ENCODE assay signal across 8 cellular contexts in the genomic region with DNA sequence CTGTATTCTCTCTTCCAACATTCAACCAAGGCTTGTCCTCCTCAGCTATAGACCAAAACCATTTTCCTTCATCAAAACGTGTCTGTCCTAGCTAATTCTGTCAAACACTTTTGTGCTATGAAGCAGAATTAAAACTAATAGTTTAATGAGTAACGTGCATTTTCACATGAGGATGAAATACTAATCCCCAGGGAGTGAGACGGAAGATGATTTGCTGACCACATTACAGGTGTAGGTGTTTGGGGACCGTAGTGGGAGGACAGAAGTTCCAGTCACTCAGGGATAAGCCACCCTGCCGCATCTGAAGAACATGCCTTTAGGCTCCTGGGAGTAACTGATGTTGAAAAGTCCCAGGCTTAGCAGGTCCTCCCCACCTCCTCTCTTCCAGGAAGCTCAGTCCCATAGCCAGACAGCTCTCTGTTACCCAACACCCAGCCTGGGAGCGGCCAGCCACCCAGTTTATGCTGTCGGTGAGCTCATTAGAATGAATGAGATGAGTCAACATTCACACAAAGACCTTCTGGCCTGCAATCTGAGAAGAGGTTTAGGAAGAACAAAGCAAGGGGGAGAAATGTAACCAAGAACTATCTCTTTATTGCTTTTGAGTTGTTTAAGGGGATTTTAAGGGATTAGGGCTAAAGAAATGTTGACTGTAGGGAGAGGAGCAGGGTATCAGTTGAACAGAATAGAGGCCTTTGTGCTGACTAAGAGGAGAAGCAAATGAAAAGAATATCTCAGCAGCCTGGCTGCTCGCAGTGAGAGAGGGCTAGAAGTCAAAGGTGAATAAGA.
DNase-seq lines count a peak whose midpoint lies in the region; ATAC-seq and TF ChIP-seq lines count a peak whose summit lies in the region.

No MANE protein-coding gene starts in this region.

- peak; percentile 50 for DNase-seq in HEK293T (ENCODE audit: extremely low spot score)
- peak; percentile 47 for DNase-seq in NCI-H1436 (lab: John Stamatoyannopoulos, UW)
- peak; percentile 83 for DNase-seq in epithelial cell of prostate (ENCODE audit: low read depth, low spot score)
- DNase-seq in NOMO-1 treated with dmso at 0.1 percent for 144 hours (lab: John Stamatoyannopoulos, UW; ENCODE audit: unreplicated experiment), result no peak
- no peak for DNase-seq in activated CD4-positive, alpha-beta T cell treated with anti-CD3 and anti-CD28 coated beads for 1 hour
- DNase-seq in activated CD4-positive, alpha-beta T cell treated with anti-CD3 and anti-CD28 coated beads, Interleukin-2, amount 50 U/mL, for 4 hours, result no peak
- DNase-seq in stimulated activated CD4-positive, alpha-beta T cell treated with anti-CD3 and anti-CD28 coated beads, Interleukin-2, amount 100 ng/mL, for 48 hours, result no peak

- POLR2A ChIA-PET in HEK293T (lab: Yijun Ruan, JAX), result no interaction called here

- H3K27ac ChIP-seq in epithelial cell of prostate, result no peak overlapping the region

- ATAC-seq in GM18498 (IDR thresholded peaks at IDR 0.05; ENCODE audit: unreplicated experiment), result peak; percentile 78

- CTCF ChIA-PET in HEK293T (lab: Yijun Ruan, JAX), result interaction anchor here (0.7 to 0.9 kb wide), 2 partner anchors 10 to 255 kb away, joined by 3 read pairs; no protein-coding TSS in a partner anchor

TF ChIP-seq in HEK293T, 16 proteins besides CTCF, POLR2A, EP300 and RAD21:
- TF ChIP-seq, protein P1, sequence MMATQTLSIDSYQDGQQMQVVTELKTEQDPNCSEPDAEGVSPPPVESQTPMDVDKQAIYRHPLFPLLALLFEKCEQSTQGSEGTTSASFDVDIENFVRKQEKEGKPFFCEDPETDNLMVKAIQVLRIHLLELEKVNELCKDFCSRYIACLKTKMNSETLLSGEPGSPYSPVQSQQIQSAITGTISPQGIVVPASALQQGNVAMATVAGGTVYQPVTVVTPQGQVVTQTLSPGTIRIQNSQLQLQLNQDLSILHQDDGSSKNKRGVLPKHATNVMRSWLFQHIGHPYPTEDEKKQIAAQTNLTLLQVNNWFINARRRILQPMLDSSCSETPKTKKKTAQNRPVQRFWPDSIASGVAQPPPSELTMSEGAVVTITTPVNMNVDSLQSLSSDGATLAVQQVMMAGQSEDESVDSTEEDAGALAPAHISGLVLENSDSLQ (IDR thresholded peaks at IDR 0.05), result no peak
- TF ChIP-seq BHLHE40 (IDR thresholded peaks at IDR 0.05; ENCODE audit: borderline replicate concordance) (no peak), SP1 (IDR thresholded peaks at IDR 0.05) (no peak), L3MBTL2 (conservative IDR thresholded peaks at IDR 0.05) (no peak), ELF4 (IDR thresholded peaks at IDR 0.05) (no peak), FOXK2 (IDR thresholded peaks at IDR 0.05) (no peak), CTBP1 (IDR thresholded peaks at IDR 0.05; ENCODE audit: borderline replicate concordance) (peak; percentile 41; the same call in 1 of the 2 replicates)
TF ChIP-seq in HEK293T: peak in this region for 1.

Comparison
In these comparisons a context has a peak if more than half of its experiments do, and no peak if none do; other contexts are left out.
1. DNase-seq: peak in HEK293T (single experiment), NCI-H1436 (single experiment) and epithelial cell of prostate (single experiment); none in NOMO-1 treated with dmso at 0.1 percent for 144 hours (single experiment), activated CD4-positive, alpha-beta T cell treated with anti-CD3 and anti-CD28 coated beads for 1 hour (single experiment), activated CD4-positive, alpha-beta T cell treated with anti-CD3 and anti-CD28 coated beads, Interleukin-2, amount 50 U/mL, for 4 hours (0 of 2) and stimulated activated CD4-positive, alpha-beta T cell treated with anti-CD3 and anti-CD28 coated beads, Interleukin-2, amount 100 ng/mL, for 48 hours (0 of 2).